ENCODE assay signal across 6 cellular contexts in genomic region chr6:32193096-32193495, GRCh38. TPM values are rescaled to one million over a fixed set of nuclear protein-coding genes. Genes with fewer than 3 reads are reported as not detected.
DNase-seq lines count a peak whose midpoint lies in the region; ATAC-seq and TF ChIP-seq lines count a peak whose summit lies in the region.
"Not testable (repeated sequence)": the region's sequence is repeated elsewhere in the genome, so short reads cannot be mapped to it uniquely, and the experiment has no call there.

No MANE protein-coding gene starts in this region.

- TF ChIP-seq POLR2A in breast epithelium (IDR thresholded peaks at IDR 0.05) = not testable (repeated sequence)

- H3K27me3 Mint-ChIP-seq in activated B cell treated with CpG ODN at 0.5 μM for 24 hours = not testable (repeated sequence)

- POLR2A ChIA-PET in activated B cell treated with CpG ODN at 0.5 μM for 24 hours (lab: Charles Lee) = interaction anchor here (0.6 to 5.2 kb wide), 18 partner anchors 10 to 1078 kb away, joined by 3 to 102 read pairs (median 5); partner anchors contain the start of genes AGPAT1, ATF6B, DDX39B and DXO

- ATAC-seq in activated B cell treated with CpG ODN at 0.5 μM for 24 hours (ENCODE audit: low read depth); upper lobe of right lung: not testable (repeated sequence)

- intact Hi-C loops in activated B cell treated with CpG ODN at 0.5 μM for 24 hours (cut with micrococcal nuclease) = loop anchor here (5.0 to 10.0 kb wide), 2 partner anchors 648 to 749 kb away; partner anchors contain the start of genes ATP6V1G2, DDX39B, HLA-DMB and NFKBIL1
- intact Hi-C loops in breast epithelium (cut with DNase I; ENCODE audit: low total_unique reads); upper lobe of right lung (cut with DNase I): not testable (repeated sequence)

- CTCF ChIA-PET in activated B cell treated with CpG ODN at 0.5 μM for 24 hours (lab: Charles Lee) = interaction anchor here (0.8 to 1.0 kb wide), 4 partner anchors 38 to 661 kb away, joined by 3 to 5 read pairs (median 4); partner anchors contain the start of genes PSMB9 and TAP1

- H3K4me1 ChIP-seq in breast epithelium (peaks cover 3 to 12% of the 10 kb centered on the region in 2 donors), iPS-15b (ENCODE audit: control insufficient read depth, insufficient read depth, low read length) (peaks cover 16% of the 10 kb centered on the region), neutrophil (ENCODE audit: control insufficient read depth in 1 of 2, insufficient read depth in 1 of 2, low read depth in 1 of 2, low read length in 1 of 2) (peaks cover 55 to 64% of the 10 kb centered on the region in 2 experiments), upper lobe of right lung (peaks cover 55% of the 10 kb centered on the region)

- not testable (repeated sequence) for H3K9ac ChIP-seq in iPS-15b (ENCODE audit: low read depth, low read length)

- H3K4me3 Mint-ChIP-seq in activated B cell treated with CpG ODN at 0.5 μM for 24 hours = peak overlapping the region; percentile 91

- H3K36me3 ChIP-seq in breast epithelium; iPS-15b (ENCODE audit: control insufficient read depth, insufficient read depth, low read length); upper lobe of right lung: not testable (repeated sequence)
- H3K36me3 ChIP-seq in neutrophil = peaks cover 12% of the 10 kb centered on the region

- H3K9me3 ChIP-seq in breast epithelium; iPS-15b (ENCODE audit: control insufficient read depth, insufficient read depth, low read length); neutrophil; upper lobe of right lung: not testable (repeated sequence)

- H3K36me3 Mint-ChIP-seq in activated B cell treated with CpG ODN at 0.5 μM for 24 hours (ENCODE audit: low read depth) = peaks cover 43% of the 10 kb centered on the region

- peak overlapping the region; percentile 96 for H3K27ac Mint-ChIP-seq in activated B cell treated with CpG ODN at 0.5 μM for 24 hours

- not testable (repeated sequence) for H3K27me3 ChIP-seq in breast epithelium; iPS-15b (ENCODE audit: control insufficient read depth, insufficient read depth, low read length); neutrophil; upper lobe of right lung

- TF ChIP-seq CTCF in HFF-Myc (IDR thresholded peaks at IDR 0.05; ENCODE audit: low read depth, low read length, missing control alignments); activated B cell treated with CpG ODN at 0.5 μM for 24 hours (IDR thresholded peaks at IDR 0.05); breast epithelium (IDR thresholded peaks at IDR 0.05); neutrophil (IDR thresholded peaks at IDR 0.05); upper lobe of right lung (IDR thresholded peaks at IDR 0.05): not testable (repeated sequence)

- H3K4me1 Mint-ChIP-seq in activated B cell treated with CpG ODN at 0.5 μM for 24 hours = peaks cover 75% of the 10 kb centered on the region

- H3K4me3 ChIP-seq in HFF-Myc (replicated peaks; ENCODE audit: low read depth, low read length) = peak overlapping the region; percentile 17
- H3K4me3 ChIP-seq in breast epithelium = peak overlapping the region; percentile 32 to 74 (median 42)
- peak overlapping the region; percentile 35 for H3K4me3 ChIP-seq in iPS-15b (ENCODE audit: low read depth, low read length)
- H3K4me3 ChIP-seq in neutrophil (ENCODE audit: low read depth in 1 of 2, low read length in 1 of 2) = peak overlapping the region; percentile 81 to 97
- peak overlapping the region; percentile 66 for H3K4me3 ChIP-seq in upper lobe of right lung

- H3K9me3 Mint-ChIP-seq in activated B cell treated with CpG ODN at 0.5 μM for 24 hours = not testable (repeated sequence)

- peak overlapping the region; percentile 97 to 98 for H3K27ac ChIP-seq in breast epithelium
- H3K27ac ChIP-seq in neutrophil = peak overlapping the region; percentile 95
- peak overlapping the region; percentile 91 for H3K27ac ChIP-seq in upper lobe of right lung

- DNase-seq in HFF-Myc (ENCODE audit: extremely low read depth, low read depth); activated B cell treated with CpG ODN at 0.5 μM for 24 hours; breast epithelium (ENCODE audit: low spot score in 2 of 2); upper lobe of right lung: not testable (repeated sequence)

RNA-seq across cellular contexts. Expression of gene GPSM3, which starts 0.7 kb away (rescaled TPM):
- total RNA-seq in activated B cell treated with CpG ODN at 0.5 μM for 24 hours (185 and 199 TPM in 2 replicates), breast epithelium (10 to 100 TPM in 2 of 3 donors, 1 to 10 TPM in 1; 8.2 to 18.2 (median 11.3) TPM), upper lobe of right lung (51.9 TPM)

RNA-seq across cellular contexts. Expression of gene PBX2, which starts 3.1 kb away (rescaled TPM):
- total RNA-seq in activated B cell treated with CpG ODN at 0.5 μM for 24 hours (134 and 153 TPM in 2 replicates), breast epithelium (10 to 100 TPM; 32.3 to 61.6 (median 48.5) TPM), upper lobe of right lung (100 TPM)

RNA-seq across cellular contexts. Expression of gene AGER, which starts 9.0 kb away (rescaled TPM):
- 23.5 and 30.8 TPM in 2 replicates for total RNA-seq in activated B cell treated with CpG ODN at 0.5 μM for 24 hours
- 1 to 10 TPM; 1.3 to 2.6 (median 1.8) TPM for total RNA-seq in breast epithelium
- 1,590 TPM for total RNA-seq in upper lobe of right lung

RNA-seq across cellular contexts. Expression of gene RNF5, which starts 14.9 kb away (rescaled TPM):
- total RNA-seq in activated B cell treated with CpG ODN at 0.5 μM for 24 hours = 39.7 and 41.8 TPM in 2 replicates
- total RNA-seq in breast epithelium = 10 to 100 TPM; 56.3 to 78.0 (median 70.5) TPM
- 44.6 TPM for total RNA-seq in upper lobe of right lung

RNA-seq across cellular contexts. Expression of gene AGPAT1, which starts 17.2 kb away (rescaled TPM):
- total RNA-seq in activated B cell treated with CpG ODN at 0.5 μM for 24 hours (26.4 and 27.0 TPM in 2 replicates), breast epithelium (10 to 100 TPM; 25.8 to 33.8 (median 30.6) TPM), upper lobe of right lung (53.0 TPM)

Comparison
In these comparisons a context has a peak if more than half of its experiments do, and no peak if none do; other contexts are left out.
1. H3K4me3 ChIP-seq: peak in every context shown above with its lines; median percentile 89 in neutrophil; 66 in upper lobe of right lung; 42 in breast epithelium; 35 in iPS-15b; 17 in HFF-Myc.
2. RNA of gene AGER, which starts 9.0 kb away (total RNA-seq): 1,590 TPM in upper lobe of right lung (single experiment); 23.5 to 30.8 TPM in activated B cell treated with CpG ODN at 0.5 μM for 24 hours and 1.3 to 2.6 TPM in breast epithelium; every median in the first group is over 10 times any median in the second.
3. Peak in every context shown above with its lines, with median percentiles within 50 percentile points of each other: H3K27ac ChIP-seq.